9 cellular contexts compared by ENCODE assay signal in the genomic region with DNA sequence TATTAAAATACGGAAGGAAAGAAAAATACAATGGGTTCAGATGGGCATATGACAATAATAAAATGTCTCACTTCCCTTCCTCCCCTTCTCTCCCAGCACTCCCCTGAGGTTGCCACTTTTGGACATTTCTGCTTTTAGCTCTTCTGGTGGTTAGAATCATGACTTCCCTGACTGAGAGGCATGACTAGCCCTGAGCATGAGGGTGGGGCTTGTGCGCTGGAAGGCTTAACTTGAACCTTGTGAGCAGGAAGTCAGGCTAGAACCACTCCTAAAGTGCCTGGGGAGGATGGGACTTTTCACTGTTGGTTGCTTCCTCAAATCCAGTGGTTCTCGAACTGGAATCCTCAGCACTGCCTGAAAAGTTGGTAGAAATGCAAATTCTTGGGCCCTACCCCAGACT. TPM values are rescaled to one million over a fixed set of nuclear protein-coding genes. Genes with fewer than 3 reads are reported as not detected.
A peak's percentile ranks its signal among the peaks of the same experiment; 100 is the strongest.
DNase-seq lines count a peak whose midpoint lies in the region; ATAC-seq, FAIRE-seq and TF ChIP-seq lines count a peak whose summit lies in the region.
"Had no signal": no experiment of that assay in that cellular context is flagged by ENCODE, and none has a peak within 500 bp of the region (broad histone marks: within the 10 kb centered on the region; RNA-seq: fewer than 3 reads in every experiment).

No MANE protein-coding gene starts in this region.

- no peaks in the 10 kb centered on the region for H3K27me3 ChIP-seq in KMS-11 (ENCODE audit: insufficient read depth, low read depth)
- no peaks in the 10 kb centered on the region for H3K27me3 ChIP-seq in GM12878 (replicated peaks in 1 of 2; ENCODE audit: control insufficient read depth in 2 of 2, insufficient read depth in 2 of 2, low read length in 1 of 2)
- no peaks in the 10 kb centered on the region for H3K27me3 ChIP-seq in psoas muscle (ENCODE audit: insufficient read depth in 3 of 3, low read length in 2 of 3)

- FAIRE-seq in GM12878 (lab: Jason Lieb, UNC) = peak; percentile 38

- in situ Hi-C loops in GM12878 (cut with MboI) = no loop called here

- ATAC-seq in GM18511 (IDR thresholded peaks at IDR 0.05; ENCODE audit: unreplicated experiment) (peak; percentile 85), GM21786 (IDR thresholded peaks at IDR 0.05; ENCODE audit: unreplicated experiment) (peak; percentile 83), GM12878 (peak; percentile 89), psoas muscle (peak in 1 of 4 donors; percentile 35)

- TF ChIP-seq EP300 in GM12878 (IDR thresholded peaks at IDR 0.05; ENCODE audit: borderline replicate concordance in 1 of 2, control insufficient read depth in 1 of 2, low read depth in 2 of 2, low read length in 2 of 2) = 0 out of 4 replicates have a peak, but pooled peaks of 1 of the 2 experiments have one; percentile 28

- no peak for TF ChIP-seq RAD21 in GM12878 (IDR thresholded peaks at IDR 0.05; ENCODE audit: insufficient read depth, low read depth, low read length)

- CTCF ChIA-PET in GM12878 (lab: Yijun Ruan, JAX) = interaction anchor here (1.1 to 9.9 kb wide), 4 partner anchors 18 to 249 kb away, joined by 4 to 173 read pairs (median 6); a partner anchor contains a TSS

- peaks cover 7% of the 10 kb centered on the region for H3K27me3 Mint-ChIP-seq in chondrocyte (ENCODE audit: low read depth)

- H2AFZ ChIP-seq in KMS-11 (ENCODE audit: low read depth) (peak overlapping the region; percentile 70), GM12878 (ENCODE audit: control insufficient read depth, low read depth, low read length) (peak overlapping the region; percentile 77)

- DNase-seq in GM12878 (ENCODE audit: low read depth, low spot score) (peak; percentile 80), psoas muscle (peak; percentile 37 to 65), NCI-H1417 treated with DMSO at 0.1 percent for 48 hours (lab: John Stamatoyannopoulos, UW) (no peak), chondrocyte (ENCODE audit: low spot score) (no peak)
- no peak for DNase-seq in central memory CD4-positive, alpha-beta T cell

- H3K9me3 Mint-ChIP-seq in chondrocyte (ENCODE audit: low read depth) = peaks cover 3% of the 10 kb centered on the region

- no peak overlapping the region for H3K9ac ChIP-seq in KMS-11
- H3K9ac ChIP-seq in GM12878 (ENCODE audit: control insufficient read depth, insufficient read depth, low read length) = peak overlapping the region; percentile 44; the same call in 1 of the 2 replicates

- H3K9me3 ChIP-seq in GM12878 (replicated peaks; ENCODE audit: control insufficient read depth, insufficient read depth, low read length) = no peaks in the 10 kb centered on the region; the same call in 2 of the 3 replicates
- no peaks in the 10 kb centered on the region for H3K9me3 ChIP-seq in psoas muscle

- TF ChIP-seq POLR2A in GM12878 (IDR thresholded peaks at IDR 0.05; ENCODE audit: low read depth, low read length) = no peak

- no peaks in the 10 kb centered on the region for H3K4me1 Mint-ChIP-seq in chondrocyte (ENCODE audit: low read depth)

- RAD21 ChIA-PET in GM12878 (lab: Charles Lee; ENCODE audit: unreplicated experiment) = interaction anchor here (0.6 to 4.0 kb wide), 4 partner anchors 24 to 251 kb away, joined by 3 to 17 read pairs (median 8); a partner anchor contains a TSS

- no peaks in the 10 kb centered on the region for H4K20me1 ChIP-seq in KMS-11 (ENCODE audit: insufficient read depth)
- no peaks in the 10 kb centered on the region for H4K20me1 ChIP-seq in GM12878 (ENCODE audit: control insufficient read depth, insufficient read depth)

- H3K4me3 Mint-ChIP-seq in chondrocyte (ENCODE audit: unreplicated experiment) = no peak overlapping the region

- peaks cover 24% of the 10 kb centered on the region for H3K4me1 ChIP-seq in KMS-11 (ENCODE audit: low read depth, poor library complexity, severe bottlenecking)
- H3K4me1 ChIP-seq in GM12878 (ENCODE audit: control insufficient read depth, insufficient read depth, low read length) = peaks cover 34% of the 10 kb centered on the region
- no peaks in the 10 kb centered on the region for H3K4me1 ChIP-seq in psoas muscle

- H3K4me3 ChIP-seq in KMS-11 (IDR thresholded peaks at IDR 0.05; ENCODE audit: insufficient read depth, low read depth, low read length) = no peak overlapping the region
- 0 out of 2 replicates have a peak overlapping the region, but pooled peaks have one; percentile 16 for H3K4me3 ChIP-seq in GM12878
- H3K4me3 ChIP-seq in psoas muscle = no peak overlapping the region

- BruUV-seq in GM12878 (replicated peaks; lab: Mats Ljungman, UMichigan) = no TSS peak

- no peak for TF ChIP-seq CTCF in KMS-11 (conservative IDR thresholded peaks at IDR 0.05; ENCODE audit: low read depth, low read length)
- no peak for TF ChIP-seq CTCF in GM12878 (IDR thresholded peaks at IDR 0.05 in 2 of 3, conservative IDR thresholded peaks at IDR 0.05 in 1 of 3; ENCODE audit: control insufficient read depth in 2 of 3, extremely low read depth in 1 of 3, insufficient read depth in 1 of 3, low read depth in 3 of 3, low read length in 3 of 3)
- TF ChIP-seq CTCF in psoas muscle (IDR thresholded peaks at IDR 0.05) = no peak
- no peak for TF ChIP-seq CTCF in chondrocyte (IDR thresholded peaks at IDR 0.05)

- no peaks in the 10 kb centered on the region for H3K36me3 ChIP-seq in KMS-11 (ENCODE audit: insufficient read depth)
- H3K36me3 ChIP-seq in GM12878 (ENCODE audit: control insufficient read depth in 2 of 2, insufficient read depth in 2 of 2, low read length in 1 of 2) = no peaks in the 10 kb centered on the region
- no peaks in the 10 kb centered on the region for H3K36me3 ChIP-seq in psoas muscle (ENCODE audit: insufficient read depth in 1 of 2, low read depth in 1 of 2)

- peaks cover 1% of the 10 kb centered on the region for H3K36me3 Mint-ChIP-seq in chondrocyte (ENCODE audit: low read depth)

- 2% methylated on average over 3 of the region's 3 CpGs for WGBS in GM12878 (ENCODE audit: insufficient coverage, insufficient replicate concordance, low lambda C conversion rate, missing lambda C conversion rate)
- 58 to 86% (median 65%) methylated on average over 3 of the region's 3 CpGs for WGBS in psoas muscle, 3 donors

- H3K4me2 ChIP-seq in KMS-11 (peak overlapping the region; percentile 38), GM12878 (ENCODE audit: control insufficient read depth, insufficient read depth) (peak overlapping the region; percentile 97)

- H3K79me2 ChIP-seq in KMS-11 (ENCODE audit: insufficient read depth, low read depth) (no peaks in the 10 kb centered on the region), GM12878 (ENCODE audit: control insufficient read depth, insufficient read depth, low read length) (no peaks in the 10 kb centered on the region)

- POLR2A ChIA-PET in GM12878 (lab: Charles Lee) = no interaction called here

- SMC1A ChIA-PET in GM12878 (lab: Charles Lee; ENCODE audit: uncharacterized antibody, unreplicated experiment) = interaction anchor here (1.0 to 2.5 kb wide), 4 partner anchors 14 to 248 kb away, joined by 3 to 10 read pairs (median 6); a partner anchor contains a TSS

- intact Hi-C loops in GM12878 (cut with micrococcal nuclease; ENCODE audit: unreplicated experiment) (loop anchor here (1.0 to 5.0 kb wide), 3 partner anchors 63 to 252 kb away; no protein-coding TSS in a partner anchor), psoas muscle (cut with DNase I) (loop anchor here (2.0 to 5.0 kb wide), 3 partner anchors 228 to 253 kb away; a partner anchor contains a TSS)

- H3K27ac ChIP-seq in KMS-11 = no peak overlapping the region; the same call in 1 of the 2 replicates
- H3K27ac ChIP-seq in GM12878 (ENCODE audit: control insufficient read depth, insufficient read depth) = peak overlapping the region; percentile 66; the same call in 1 of the 2 replicates
- H3K27ac ChIP-seq in psoas muscle = no peak overlapping the region

- no peak overlapping the region for H3K27ac Mint-ChIP-seq in chondrocyte (ENCODE audit: unreplicated experiment)

TF ChIP-seq in GM12878, 131 proteins besides CTCF, POLR2A, EP300 and RAD21 (continues in another document):
- TF ChIP-seq CREM (IDR thresholded peaks at IDR 0.05; ENCODE audit: low read depth) (no peak), NR2C2 (IDR thresholded peaks at IDR 0.05; ENCODE audit: borderline replicate concordance, control insufficient read depth, insufficient read length, low read depth) (no peak)
- TF ChIP-seq, protein P1, sequence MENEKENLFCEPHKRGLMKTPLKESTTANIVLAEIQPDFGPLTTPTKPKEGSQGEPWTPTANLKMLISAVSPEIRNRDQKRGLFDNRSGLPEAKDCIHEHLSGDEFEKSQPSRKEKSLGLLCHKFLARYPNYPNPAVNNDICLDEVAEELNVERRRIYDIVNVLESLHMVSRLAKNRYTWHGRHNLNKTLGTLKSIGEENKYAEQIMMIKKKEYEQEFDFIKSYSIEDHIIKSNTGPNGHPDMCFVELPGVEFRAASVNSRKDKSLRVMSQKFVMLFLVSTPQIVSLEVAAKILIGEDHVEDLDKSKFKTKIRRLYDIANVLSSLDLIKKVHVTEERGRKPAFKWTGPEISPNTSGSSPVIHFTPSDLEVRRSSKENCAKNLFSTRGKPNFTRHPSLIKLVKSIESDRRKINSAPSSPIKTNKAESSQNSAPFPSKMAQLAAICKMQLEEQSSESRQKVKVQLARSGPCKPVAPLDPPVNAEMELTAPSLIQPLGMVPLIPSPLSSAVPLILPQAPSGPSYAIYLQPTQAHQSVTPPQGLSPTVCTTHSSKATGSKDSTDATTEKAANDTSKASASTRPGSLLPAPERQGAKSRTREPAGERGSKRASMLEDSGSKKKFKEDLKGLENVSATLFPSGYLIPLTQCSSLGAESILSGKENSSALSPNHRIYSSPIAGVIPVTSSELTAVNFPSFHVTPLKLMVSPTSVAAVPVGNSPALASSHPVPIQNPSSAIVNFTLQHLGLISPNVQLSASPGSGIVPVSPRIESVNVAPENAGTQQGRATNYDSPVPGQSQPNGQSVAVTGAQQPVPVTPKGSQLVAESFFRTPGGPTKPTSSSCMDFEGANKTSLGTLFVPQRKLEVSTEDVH (IDR thresholded peaks at IDR 0.05; ENCODE audit: low read depth, partially characterized antibody) = no peak

RNA-seq across cellular contexts. Expression of a gene that starts 19.7 kb away (rescaled TPM):
- total RNA-seq in GM12878 (2013; cell fraction: nucleolus; rRNA removed) = not detected in 2 replicates
- 0.51 and 0.93 TPM in 2 replicates for total RNA-seq in GM12878 (2014; rRNA removed)
- total RNA-seq in GM12878 (2014; rRNA removed; fragmentation: Illumina TruSeq; extraction: Trizol) = 0.89 and 0.97 TPM in 2 replicates
- 0.56 and 1.0 TPM in 2 replicates for total RNA-seq in GM12878 (2021)
- 3.8 TPM for polyA plus RNA-seq in GM12878 (2011; ENCODE audit: low read depth)
- 0.13 and 0.15 TPM in 2 replicates for polyA plus RNA-seq in GM12878 (2011; rRNA removed)
- 0.07 and 0.10 TPM in 2 replicates for polyA plus RNA-seq in GM12878 (2011; cell fraction: cytosol; rRNA removed)
- polyA plus RNA-seq in GM12878 (2011; cell fraction: nucleus; rRNA removed) = 0.13 and 0.20 TPM in 2 replicates
- 2.9 and 5.5 TPM in 2 replicates for polyA plus RNA-seq in GM12878 (2012)
- 0.65 and 0.96 TPM in 2 replicates for polyA plus RNA-seq in GM12878 (2014; fragmentation: Illumina TruSeq; extraction: Trizol)
- under 1 TPM; 0.40 to 0.42 TPM for polyA plus RNA-seq in GM12878 (2014; fragmentation: Nextera tagmentation; extraction: Ambion mirVana)
- polyA plus RNA-seq in GM12878 (2014; rRNA removed) = 0.38 and 1.0 TPM in 2 replicates
- under 1 TPM; 0.37 to 0.39 TPM for polyA plus RNA-seq in GM12878 (2016; fragmentation: Nextera tagmentation; extraction: Ambion mirVana)
- polyA minus RNA-seq in GM12878 (2011; rRNA and poly(A)+ RNA removed) = 0.29 TPM in 1 of 2 replicates, not detected in the other
- polyA minus RNA-seq in GM12878 (2011; cell fraction: cytosol; rRNA and poly(A)+ RNA removed) = not detected in 2 replicates
- 0.24 TPM in 1 of 2 replicates, not detected in the other for polyA minus RNA-seq in GM12878 (2011; cell fraction: nucleus; rRNA and poly(A)+ RNA removed)
- 1 to 10 TPM; 1.8 to 4.8 (median 2.2) TPM for total RNA-seq in psoas muscle
- polyA plus RNA-seq in psoas muscle = 1 to 10 TPM; 1.1 to 1.9 (median 1.6) TPM
- 0.31 to 0.50 TPM in 2 of 3 replicates, not detected in the other for total RNA-seq in chondrocyte
- total RNA-seq: epithelial cell of proximal tubule had no signal

Comparison
In these comparisons a context has a peak if more than half of its experiments do, and no peak if none do; other contexts are left out.
1. DNase-seq: peak in GM12878 (single experiment) and psoas muscle (2 of 2); none in central memory CD4-positive, alpha-beta T cell (single experiment), NCI-H1417 treated with DMSO at 0.1 percent for 48 hours (single experiment) and chondrocyte (single experiment).